ENCODE assay signal across 8 cellular contexts in genomic region chr16:67561824-67562525, GRCh38. TPM values are rescaled to one million over a fixed set of nuclear protein-coding genes. Genes with fewer than 3 reads are reported as not detected.
A peak's percentile ranks its signal among the peaks of the same experiment; 100 is the strongest.
DNase-seq lines count a peak whose midpoint lies in the region; ATAC-seq and TF ChIP-seq lines count a peak whose summit lies in the region.

No MANE protein-coding gene starts in this region.

- no peak overlapping the region for H3K4me3 ChIP-seq in KMS-11 (IDR thresholded peaks at IDR 0.05; ENCODE audit: insufficient read depth, low read depth, low read length)
- peak overlapping the region; percentile 65 for H3K4me3 ChIP-seq in fibroblast of mammary gland (ENCODE audit: control insufficient read depth, low read depth, low read length)

- no peak for TF ChIP-seq CTCF in KMS-11 (conservative IDR thresholded peaks at IDR 0.05; ENCODE audit: low read depth, low read length)
- TF ChIP-seq CTCF in fibroblast of mammary gland (conservative IDR thresholded peaks at IDR 0.05; ENCODE audit: control insufficient read depth, insufficient read depth, low read depth, low read length): no peak
- TF ChIP-seq CTCF in natural killer cell (IDR thresholded peaks at IDR 0.05): no peak

- H3K36me3 ChIP-seq in KMS-11 (ENCODE audit: insufficient read depth): no peaks in the 10 kb centered on the region

- H3K4me1 ChIP-seq in KMS-11 (ENCODE audit: low read depth, poor library complexity, severe bottlenecking): peaks cover 30% of the 10 kb centered on the region

- no peaks in the 10 kb centered on the region for H3K9me3 Mint-ChIP-seq in natural killer cell
- H3K9me3 Mint-ChIP-seq in stimulated activated naive B cell treated with anti-CD40 and anti-IgM and Interleukin-4, amounts not matched to agents 10 μg/mL and 1 μg/mL and 100 μg/mL, for 72 hours: no peaks in the 10 kb centered on the region

- no peaks in the 10 kb centered on the region for H3K27me3 ChIP-seq in KMS-11 (ENCODE audit: insufficient read depth, low read depth)

- H4K20me1 ChIP-seq in KMS-11 (ENCODE audit: insufficient read depth): peaks cover 1% of the 10 kb centered on the region; the same call in 1 of the 2 replicates

- H3K79me2 ChIP-seq in KMS-11 (ENCODE audit: insufficient read depth, low read depth): peaks cover 37% of the 10 kb centered on the region

- ATAC-seq in GM21825 (IDR thresholded peaks at IDR 0.05; ENCODE audit: unreplicated experiment): peak; percentile 75
- ATAC-seq in natural killer cell: peak; percentile 75 to 90 (median 77)
- peak; percentile 88 for ATAC-seq in stimulated activated naive B cell treated with anti-CD40 and anti-IgM and Interleukin-4, amounts not matched to agents 10 μg/mL and 1 μg/mL and 100 μg/mL, for 72 hours (replicated peaks)

- H3K27ac Mint-ChIP-seq in natural killer cell: peak overlapping the region; percentile 93 to 95
- H3K27ac Mint-ChIP-seq in stimulated activated naive B cell treated with anti-CD40 and anti-IgM and Interleukin-4, amounts not matched to agents 10 μg/mL and 1 μg/mL and 100 μg/mL, for 72 hours: peak overlapping the region; percentile 96

- DNase-seq in Daoy (ENCODE audit: low read depth) (peak; percentile 98), RKO (ENCODE audit: low spot score) (peak; percentile 96), fibroblast of mammary gland (ENCODE audit: low read depth) (peak; percentile 96), natural killer cell (peak; percentile 93)
- DNase-seq in activated T-helper 1 cell treated with anti-CD3 and anti-CD28 coated beads, Interleukin-2, amount 50 U/mL, for 16 hours (ENCODE audit: low read depth in 1 of 2, low spot score in 1 of 2): peak; percentile 93 to 95
- DNase-seq in stimulated activated naive B cell treated with anti-CD40 and anti-IgM and Interleukin-4, amounts not matched to agents 10 μg/mL and 1 μg/mL and 100 μg/mL, for 72 hours: peak; percentile 99

- peak overlapping the region; percentile 98 for H3K9ac ChIP-seq in KMS-11

- intact Hi-C loops in natural killer cell (cut with micrococcal nuclease): loop anchor here (1.0 to 10.0 kb wide), 5 partner anchors 41 to 753 kb away; partner anchors contain the start of genes ACD, ATP6V0D1, PARD6A and PRMT7

- H3K4me1 Mint-ChIP-seq in natural killer cell: peaks cover 24 to 31% of the 10 kb centered on the region in 2 donors
- peaks cover 28 to 62% of the 10 kb centered on the region in 2 donors for H3K4me1 Mint-ChIP-seq in stimulated activated naive B cell treated with anti-CD40 and anti-IgM and Interleukin-4, amounts not matched to agents 10 μg/mL and 1 μg/mL and 100 μg/mL, for 72 hours

- H2AFZ ChIP-seq in KMS-11 (ENCODE audit: low read depth): peak overlapping the region; percentile 56; the same call in 1 of the 2 replicates

- H3K4me3 Mint-ChIP-seq in natural killer cell: peak overlapping the region; percentile 95
- H3K4me3 Mint-ChIP-seq in stimulated activated naive B cell treated with anti-CD40 and anti-IgM and Interleukin-4, amounts not matched to agents 10 μg/mL and 1 μg/mL and 100 μg/mL, for 72 hours: peak overlapping the region; percentile 88 to 93

- H3K36me3 Mint-ChIP-seq in natural killer cell: no peaks in the 10 kb centered on the region
- peaks cover 6 to 7% of the 10 kb centered on the region in 2 donors for H3K36me3 Mint-ChIP-seq in stimulated activated naive B cell treated with anti-CD40 and anti-IgM and Interleukin-4, amounts not matched to agents 10 μg/mL and 1 μg/mL and 100 μg/mL, for 72 hours

- no peaks in the 10 kb centered on the region for H3K27me3 Mint-ChIP-seq in natural killer cell (ENCODE audit: low read depth in 2 of 2)
- H3K27me3 Mint-ChIP-seq in stimulated activated naive B cell treated with anti-CD40 and anti-IgM and Interleukin-4, amounts not matched to agents 10 μg/mL and 1 μg/mL and 100 μg/mL, for 72 hours: no peaks in the 10 kb centered on the region

- peak overlapping the region; percentile 99 for H3K27ac ChIP-seq in KMS-11

- H3K4me2 ChIP-seq in KMS-11: peak overlapping the region; percentile 88

RNA-seq across cellular contexts. Expression of gene CTCF, which starts 0.4 kb away (rescaled TPM):
- total RNA-seq in Daoy (2014; rRNA removed; shearing (Covaris generic)): 25.9 and 30.8 TPM in 2 replicates
- 10 to 100 TPM; 61.4 to 76.7 (median 63.6) TPM for total RNA-seq in natural killer cell

RNA-seq across cellular contexts. Expression of gene RIPOR1, which starts 33.3 kb away (rescaled TPM):
- total RNA-seq in Daoy (2014; rRNA removed; shearing (Covaris generic)): 5.4 and 6.3 TPM in 2 replicates
- 100 to 1,000 TPM in 1 of 3 donors, 10 to 100 TPM in 2; 68.2 to 118 (median 74.8) TPM for total RNA-seq in natural killer cell
